ENCODE assay signal across 16 cellular contexts in genomic region chr1:97796716-97797115, GRCh38.
A peak's percentile ranks its signal among the peaks of the same experiment; 100 is the strongest.
DNase-seq lines count a peak whose midpoint lies in the region; ATAC-seq, FAIRE-seq and TF ChIP-seq lines count a peak whose summit lies in the region.
"Had no signal": no experiment of that assay in that cellular context is flagged by ENCODE, and none has a peak within 500 bp of the region (broad histone marks: within the 10 kb centered on the region; RNA-seq: fewer than 3 reads in every experiment).

No MANE protein-coding gene starts in this region.

- CTCF ChIA-PET in endothelial cell of umbilical vein (lab: Charles Lee): interaction anchor here (0.9 to 1.7 kb wide), 7 partner anchors 8 to 672 kb away, joined by 3 to 6 read pairs (median 4); no protein-coding TSS in a partner anchor

- intact Hi-C loops in endothelial cell of umbilical vein (cut with micrococcal nuclease): loop anchor here (1.0 to 2.0 kb wide), 3 partner anchors 54 to 252 kb away; no protein-coding TSS in a partner anchor

- DNase-seq in NCI-H2227 (lab: John Stamatoyannopoulos, UW; ENCODE audit: unreplicated experiment) (peak; percentile 7), NCI-H2227 treated with DMSO at 0.1 percent for 48 hours (lab: John Stamatoyannopoulos, UW) (no peak), NCI-H226 (peak; percentile 52), endothelial cell of umbilical vein (ENCODE audit: low read depth, low spot score) (peak; percentile 89), renal cortical epithelial cell (ENCODE audit: low read depth) (peak; percentile 37)
- no peak for DNase-seq in stimulated activated CD8-positive, alpha-beta memory T cell treated with anti-CD3 and anti-CD28 coated beads, Interleukin-4, amount 100 ng/mL, for 48 hours
- DNase-seq: activated CD8-positive, alpha-beta memory T cell treated with anti-CD3 and anti-CD28 coated beads, Interleukin-2, amount 50 U/mL, for 4 hours; activated naive CD8-positive, alpha-beta T cell treated with anti-CD3 and anti-CD28 coated beads, Interleukin-2, amount 10 ng/mL, durations not matched to agents 7 days and 5 days; KG1; SIG-M5; stimulated activated CD4-positive, alpha-beta T cell treated with anti-CD3 and anti-CD28 coated beads, Interleukin-12 subunit alpha, Interleukin-12 subunit beta, amount 100 ng/mL, for 4 hours; upper lobe of left lung had no signal

- H3K9me1 ChIP-seq in endothelial cell of umbilical vein (replicated peaks; ENCODE audit: control insufficient read depth, extremely low read depth, insufficient read depth, low read length): no peaks in the 10 kb centered on the region

- no peak for TF ChIP-seq POLR2A in endothelial cell of umbilical vein (IDR thresholded peaks at IDR 0.05; ENCODE audit: low read depth, low read length)

- TF ChIP-seq CTCF in endothelial cell of umbilical vein (IDR thresholded peaks at IDR 0.05; ENCODE audit: extremely low read depth in 1 of 2, insufficient read depth in 1 of 2, low read depth in 1 of 2, low read length in 2 of 2): no peak

- H3K27ac ChIP-seq in endothelial cell of umbilical vein (ENCODE audit: insufficient read depth, low read depth, low read length): peak overlapping the region; percentile 84
- H3K27ac ChIP-seq: gastroesophageal sphincter, neural progenitor cell, upper lobe of left lung had no signal

- no peaks in the 10 kb centered on the region for H3K27me3 ChIP-seq in endothelial cell of umbilical vein (ENCODE audit: control insufficient read depth in 2 of 2, insufficient read depth in 2 of 2, low read length in 2 of 2)
- H3K27me3 ChIP-seq: gastroesophageal sphincter, neural progenitor cell, upper lobe of left lung had no signal

- POLR2A ChIA-PET in endothelial cell of umbilical vein (lab: Charles Lee): no interaction called here

- H2AFZ ChIP-seq in endothelial cell of umbilical vein (ENCODE audit: low read depth, low read length): no peak overlapping the region
- H2AFZ ChIP-seq: neural progenitor cell had no signal

- dilution Hi-C loops in endothelial cell of umbilical vein (cut with MboI; ENCODE audit: extremely low pct_ligation_motif_present, low sequenced_read_pairs): no loop called here

- no peak overlapping the region for H3K4me3 ChIP-seq in endothelial cell of umbilical vein (replicated peaks in 1 of 3; ENCODE audit: insufficient read depth in 1 of 3, low read depth in 1 of 3, low read length in 3 of 3)
- H3K4me3 ChIP-seq: gastroesophageal sphincter, neural progenitor cell, upper lobe of left lung had no signal

- BruUV-seq in endothelial cell of umbilical vein (replicated peaks; lab: Mats Ljungman, UMichigan): no TSS peak

- H3K9me3 ChIP-seq in endothelial cell of umbilical vein (replicated peaks; ENCODE audit: control insufficient read depth, insufficient read depth, low read length): no peaks in the 10 kb centered on the region
- H3K9me3 ChIP-seq: gastroesophageal sphincter, upper lobe of left lung had no signal

- H4K20me1 ChIP-seq in endothelial cell of umbilical vein (replicated peaks; ENCODE audit: control insufficient read depth, extremely low read depth, insufficient read depth, low read length): no peaks in the 10 kb centered on the region

- no peaks in the 10 kb centered on the region for H3K79me2 ChIP-seq in endothelial cell of umbilical vein (ENCODE audit: control insufficient read depth, insufficient read depth, low read length)

- peak overlapping the region; percentile 75 for H3K9ac ChIP-seq in endothelial cell of umbilical vein (replicated peaks; ENCODE audit: extremely low read depth, insufficient read depth, low read length)
- H3K9ac ChIP-seq: neural progenitor cell had no signal

- H3K4me1 ChIP-seq in endothelial cell of umbilical vein (ENCODE audit: control insufficient read depth, extremely low read depth, insufficient read depth, low read length): peaks cover 29% of the 10 kb centered on the region
- H3K4me1 ChIP-seq: neural progenitor cell had no signal

- ATAC-seq in GM18909 (IDR thresholded peaks at IDR 0.05; ENCODE audit: poor library complexity, unreplicated experiment) (no peak), GM19455 (IDR thresholded peaks at IDR 0.05; ENCODE audit: unreplicated experiment) (no peak)
- ATAC-seq: gastroesophageal sphincter had no signal

- H3K36me3 ChIP-seq in endothelial cell of umbilical vein (ENCODE audit: control insufficient read depth in 2 of 2, extremely low read depth in 1 of 2, insufficient read depth in 2 of 2, low read length in 2 of 2): no peaks in the 10 kb centered on the region
- H3K36me3 ChIP-seq: gastroesophageal sphincter, neural progenitor cell, upper lobe of left lung had no signal

- H3K4me2 ChIP-seq in endothelial cell of umbilical vein (ENCODE audit: insufficient read depth, low read length): peak overlapping the region; percentile 71
- H3K4me2 ChIP-seq: neural progenitor cell had no signal

- peak; percentile 66 for FAIRE-seq in endothelial cell of umbilical vein (lab: Jason Lieb, UNC)

TF ChIP-seq in endothelial cell of umbilical vein, 7 proteins besides CTCF, POLR2A, EP300 and RAD21:
- TF ChIP-seq GATA2 (IDR thresholded peaks at IDR 0.05; ENCODE audit: insufficient read depth, insufficient read length, low read depth, low read length): no peak
- TF ChIP-seq MYC (IDR thresholded peaks at IDR 0.05; ENCODE audit: low read depth, low read length): no peak
- no peak for TF ChIP-seq FOS (IDR thresholded peaks at IDR 0.05; ENCODE audit: borderline replicate concordance, insufficient read depth, low read length)
- TF ChIP-seq POLR2AphosphoS5 (IDR thresholded peaks at IDR 0.05; ENCODE audit: insufficient read depth, low read depth, low read length): no peak

Comparison
In these comparisons a context has a peak if more than half of its experiments do, and no peak if none do; other contexts are left out.
1. DNase-seq: peak in NCI-H2227 (single experiment), NCI-H226 (single experiment), endothelial cell of umbilical vein (single experiment) and renal cortical epithelial cell (single experiment); none in NCI-H2227 treated with DMSO at 0.1 percent for 48 hours (single experiment) and stimulated activated CD8-positive, alpha-beta memory T cell treated with anti-CD3 and anti-CD28 coated beads, Interleukin-4, amount 100 ng/mL, for 48 hours (single experiment).